In genomic region chr6:4322846-4323309, GRCh38 we compare ENCODE assay signal across 1 cellular context.
TF ChIP-seq lines count a peak whose summit lies in the region.

No MANE protein-coding gene starts in this region.

TF ChIP-seq in K562, 482 proteins besides CTCF, POLR2A, EP300 and RAD21 (continued from another document):
- TF ChIP-seq FOXP4 (CRISPR knock-in tag; IDR thresholded peaks at IDR 0.05; ENCODE audit: borderline replicate concordance) (no peak), ZNF436 (CRISPR knock-in tag; IDR thresholded peaks at IDR 0.05) (no peak), MEIS2 (IDR thresholded peaks at IDR 0.05; ENCODE audit: partially characterized antibody) (peak; percentile 44), EP400 (IDR thresholded peaks at IDR 0.05) (peak; percentile 22; the same call in 1 of the 2 replicates), SMAD1 (IDR thresholded peaks at IDR 0.05; ENCODE audit: low read depth, low read length, partially characterized antibody) (peak; percentile 62), L3MBTL2 (IDR thresholded peaks at IDR 0.05) (peak; percentile 24; the same call in 1 of the 2 replicates), BACH1 (tag; IDR thresholded peaks at IDR 0.05) (peak; percentile 80), SMAD3 (CRISPR knock-in tag; conservative IDR thresholded peaks at IDR 0.05) (0 out of 2 replicates have a peak, but pooled peaks have one; percentile 19), OTX1 (CRISPR knock-in tag; IDR thresholded peaks at IDR 0.05) (peak; percentile 90), TCFL5 (CRISPR knock-in tag; conservative IDR thresholded peaks at IDR 0.05) (0 out of 2 replicates have a peak, but pooled peaks have one; percentile 14), RNF2 (IDR thresholded peaks at IDR 0.05) (peak; percentile 67; the same call in 1 of the 2 replicates), CAMTA2 (CRISPR knock-in tag; conservative IDR thresholded peaks at IDR 0.05) (no peak), NR4A1 (CRISPR knock-in tag; IDR thresholded peaks at IDR 0.05) (no peak), NR4A1 (tag; IDR thresholded peaks at IDR 0.05) (0 out of 2 replicates have a peak, but pooled peaks have one; percentile 20), SMARCA4 (IDR thresholded peaks at IDR 0.05) (peak; percentile 80; the same call in 1 of the 2 replicates), TEAD4 (IDR thresholded peaks at IDR 0.05; ENCODE audit: low read length) (peak; percentile 40; the same call in 1 of the 2 replicates), TEAD4 (CRISPR knock-in tag; IDR thresholded peaks at IDR 0.05; ENCODE audit: borderline replicate concordance) (no peak), ZNF551 (CRISPR knock-in tag; IDR thresholded peaks at IDR 0.05) (no peak), ATF3 (IDR thresholded peaks at IDR 0.05) (peak; percentile 94), ATF3 (CRISPR knock-in tag; conservative IDR thresholded peaks at IDR 0.05) (no peak), NEUROD1 (IDR thresholded peaks at IDR 0.05; ENCODE audit: borderline replicate concordance, low read depth, low read length, partially characterized antibody) (peak; percentile 32), ZNF830 (CRISPR knock-in tag; IDR thresholded peaks at IDR 0.05) (no peak), TCF3 (CRISPR knock-in tag; IDR thresholded peaks at IDR 0.05) (peak; percentile 60), CEBPG (CRISPR knock-in tag; IDR thresholded peaks at IDR 0.05) (peak; percentile 88), CEBPG (tag; conservative IDR thresholded peaks at IDR 0.05 in 1 of 2, IDR thresholded peaks at IDR 0.05 in 1 of 2) (peak; percentile 92 to 96), MTA1 (IDR thresholded peaks at IDR 0.05; ENCODE audit: borderline replicate concordance) (peak; percentile 79; the same call in 1 of the 2 replicates), ZNF121 (CRISPR knock-in tag; conservative IDR thresholded peaks at IDR 0.05) (peak; percentile 85)
- TF ChIP-seq, protein P1, sequence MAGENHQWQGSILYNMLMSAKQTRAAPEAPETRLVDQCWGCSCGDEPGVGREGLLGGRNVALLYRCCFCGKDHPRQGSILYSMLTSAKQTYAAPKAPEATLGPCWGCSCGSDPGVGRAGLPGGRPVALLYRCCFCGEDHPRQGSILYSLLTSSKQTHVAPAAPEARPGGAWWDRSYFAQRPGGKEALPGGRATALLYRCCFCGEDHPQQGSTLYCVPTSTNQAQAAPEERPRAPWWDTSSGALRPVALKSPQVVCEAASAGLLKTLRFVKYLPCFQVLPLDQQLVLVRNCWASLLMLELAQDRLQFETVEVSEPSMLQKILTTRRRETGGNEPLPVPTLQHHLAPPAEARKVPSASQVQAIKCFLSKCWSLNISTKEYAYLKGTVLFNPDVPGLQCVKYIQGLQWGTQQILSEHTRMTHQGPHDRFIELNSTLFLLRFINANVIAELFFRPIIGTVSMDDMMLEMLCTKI (IDR thresholded peaks at IDR 0.05; ENCODE audit: partially characterized antibody), result no peak
